ENCODE assay signal across 8 cellular contexts in the genomic region with DNA sequence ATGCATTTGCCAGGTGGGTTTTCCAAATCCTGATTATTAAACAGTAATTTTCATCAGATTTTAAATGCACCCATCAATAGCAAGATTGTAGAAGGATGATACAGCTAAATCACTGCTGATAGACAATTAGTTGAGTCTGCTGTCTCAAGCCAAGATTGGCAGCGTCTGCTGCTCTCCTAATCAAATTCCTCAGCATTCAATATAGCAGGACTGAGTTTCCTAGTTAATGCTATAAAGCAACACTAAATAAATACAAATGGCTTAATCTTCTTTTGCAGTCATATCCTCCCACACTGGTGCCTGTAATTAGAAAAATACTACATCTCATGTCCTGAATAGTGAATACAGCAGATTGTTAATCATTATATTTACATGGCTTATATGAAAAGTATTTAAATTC.
"Had no signal": no experiment of that assay in that cellular context is flagged by ENCODE, and none has a peak within 500 bp of the region (broad histone marks: within the 10 kb centered on the region; RNA-seq: fewer than 3 reads in every experiment).

No MANE protein-coding gene starts in this region.

- H3K4me3 ChIP-seq: GM23248, HAP-1 had no signal

- H3K36me3 ChIP-seq: HAP-1 had no signal

- ATAC-seq: HCT116, HepG2 had no signal

- FAIRE-seq: HepG2 had no signal

- H2AFZ ChIP-seq: GM23248 had no signal

- DNase-seq: GM23248, GOT3, H7, HFFc6 had no signal

- H3K9me3 ChIP-seq: HAP-1 had no signal

- H3K27ac ChIP-seq: GM23248, HL-60 had no signal

- H3K9ac ChIP-seq: GM23248 had no signal
